In genomic region chr1:66384258-66384657, GRCh38 we compare ENCODE assay signal across 29 cellular contexts.
"Had no signal": no experiment of that assay in that cellular context is flagged by ENCODE, and none has a peak within 500 bp of the region (broad histone marks: within the 10 kb centered on the region; RNA-seq: fewer than 3 reads in every experiment).

No MANE protein-coding gene starts in this region.

- H3K4me3 Mint-ChIP-seq: activated CD4-positive, alpha-beta T cell treated with anti-CD3 and anti-CD28 coated beads, Interleukin-2, amount 10 ng/mL, durations not matched to agents 24 days and 14 days; activated CD8-positive, alpha-beta T cell treated with anti-CD3 and anti-CD28 coated beads, Interleukin-2, amount 10 ng/mL, durations not matched to agents 7 days and 5 days; activated naive CD4-positive, alpha-beta T cell treated with anti-CD3 and anti-CD28 coated beads, Interleukin-2, amount 10 ng/mL, durations not matched to agents 7 days and 5 days; activated naive CD8-positive, alpha-beta T cell treated with anti-CD3 and anti-CD28 coated beads for 36 hours; central memory CD8-positive, alpha-beta T cell had no signal

- H3K27me3 Mint-ChIP-seq: activated CD4-positive, alpha-beta T cell treated with anti-CD3 and anti-CD28 coated beads, Interleukin-2, amount 10 ng/mL, durations not matched to agents 24 days and 14 days; activated naive CD4-positive, alpha-beta T cell treated with anti-CD3 and anti-CD28 coated beads, Interleukin-2, amount 10 ng/mL, durations not matched to agents 7 days and 5 days; activated naive CD8-positive, alpha-beta T cell treated with anti-CD3 and anti-CD28 coated beads for 36 hours; central memory CD8-positive, alpha-beta T cell had no signal

- DNase-seq: activated CD4-positive, alpha-beta T cell treated with anti-CD3 and anti-CD28 coated beads for 1 hour; activated CD4-positive, alpha-beta T cell treated with anti-CD3 and anti-CD28 coated beads, Interleukin-2, amount 10 ng/mL, durations not matched to agents 24 days and 14 days; activated CD4-positive, alpha-beta T cell treated with anti-CD3 and anti-CD28 coated beads, Interleukin-2, amount 50 U/mL, for 4 hours; activated CD4-positive, CD25-positive, alpha-beta regulatory T cell; activated CD8-positive, alpha-beta T cell treated with anti-CD3 and anti-CD28 coated beads, Interleukin-2, amount 10 ng/mL, durations not matched to agents 7 days and 5 days; activated gamma-delta T cell treated with Interleukin-2 at 50 U/mL for 16 hours; activated naive CD4-positive, alpha-beta T cell treated with anti-CD3 and anti-CD28 coated beads, Interleukin-2, amount 10 ng/mL, durations not matched to agents 7 days and 5 days; activated naive CD8-positive, alpha-beta T cell treated with anti-CD3 and anti-CD28 coated beads for 36 hours; amygdala; MM.1S; NCI-H1092; NCI-H146; NCI-H187; NCI-H2029 treated with DMSO at 0.1 percent for 48 hours; NCI-H2107; NCI-H2171; NCI-H510A; NCI-H526; NCI-H748 treated with DMSO at 0.1 percent for 48 hours; NK-92 treated with Interleukin-12 subunit alpha and Interleukin-12 subunit beta, amount 100 ng/mL, for 24 hours; PC-3; Peyer's patch; RPMI8226; SIG-M5; SW 1271; T-helper 1 cell; T-helper 2 cell; T-helper 9 cell had no signal

- H3K27ac Mint-ChIP-seq: activated CD4-positive, alpha-beta T cell treated with anti-CD3 and anti-CD28 coated beads, Interleukin-2, amount 10 ng/mL, durations not matched to agents 24 days and 14 days; activated CD8-positive, alpha-beta T cell treated with anti-CD3 and anti-CD28 coated beads, Interleukin-2, amount 10 ng/mL, durations not matched to agents 7 days and 5 days; activated naive CD4-positive, alpha-beta T cell treated with anti-CD3 and anti-CD28 coated beads, Interleukin-2, amount 10 ng/mL, durations not matched to agents 7 days and 5 days; activated naive CD8-positive, alpha-beta T cell treated with anti-CD3 and anti-CD28 coated beads for 36 hours had no signal

- ATAC-seq: activated CD8-positive, alpha-beta T cell treated with anti-CD3 and anti-CD28 coated beads, Interleukin-2, amount 10 ng/mL, durations not matched to agents 7 days and 5 days; PC-3 had no signal
